Comparison of ENCODE assay signal across 8 cellular contexts in the genomic region with DNA sequence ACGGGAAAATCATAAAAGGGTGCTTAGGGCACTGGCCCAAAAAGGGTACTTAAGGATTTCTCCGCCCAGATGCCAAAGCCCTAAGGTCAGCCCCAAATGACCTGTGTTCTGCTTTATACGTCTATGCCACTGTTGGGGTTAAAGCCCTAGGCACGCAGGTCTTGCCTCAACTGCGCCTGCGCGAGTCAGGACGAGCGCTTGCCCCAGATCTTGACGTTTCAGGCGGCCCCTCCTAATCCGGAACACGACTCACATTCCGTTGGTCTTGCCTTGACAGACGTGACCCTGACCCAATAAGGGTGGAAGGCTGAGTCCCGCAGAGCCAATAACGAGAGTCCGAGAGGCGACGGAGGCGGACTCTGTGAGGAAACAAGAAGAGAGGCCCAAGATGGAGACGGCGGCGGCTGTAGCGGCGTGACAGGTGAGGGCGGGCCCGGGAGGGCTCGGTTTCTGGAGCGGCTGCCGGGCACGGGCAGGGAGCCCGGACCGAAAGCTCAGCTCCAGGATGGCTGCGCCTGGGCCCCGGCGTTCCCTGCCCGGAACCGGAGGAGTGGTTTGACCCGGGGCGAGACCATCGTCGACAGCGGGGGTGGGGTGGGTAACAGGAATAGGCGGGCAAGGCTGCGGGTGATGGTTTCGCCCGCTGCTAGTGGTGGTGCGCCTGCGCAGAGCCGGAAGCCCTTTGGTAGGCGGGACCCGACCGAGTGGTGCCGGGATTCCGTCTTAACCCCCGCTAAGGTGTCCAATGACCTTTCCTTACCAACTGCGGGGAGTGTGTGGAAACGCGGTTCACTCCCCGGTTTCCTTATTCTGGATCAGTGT. TPM values are rescaled to one million over a fixed set of nuclear protein-coding genes. Genes with fewer than 3 reads are reported as not detected.
DNase-seq lines count a peak whose midpoint lies in the region; TF ChIP-seq lines count a peak whose summit lies in the region.

Gene ARAF (plus strand): TSS at position 375 of the 822 bp plus-strand sequence. CDS start 1,763 bp downstream, outside the sequence.

- no peak within 1 kb of the TSS for H2BK12ac ChIP-seq in H9 (ENCODE audit: insufficient read length, low read depth, low read length)

- H4K91ac ChIP-seq in H9 (ENCODE audit: insufficient read length, low read depth, low read length) = no peak within 1 kb of the TSS

- H3K9me3 Mint-ChIP-seq in H9 (peaks cover 57 to 81% of the 10 kb centered on the region in 2 experiments), nephron (peaks cover 8% of the 10 kb centered on the region)
- H3K9me3 Mint-ChIP-seq in stimulated activated naive CD8-positive, alpha-beta T cell treated with anti-CD3 and anti-CD28 coated beads, Interleukin-15, Interleukin-2, amounts not matched to agents 100 ng/mL and 50 ng/mL, for 24 hours = no peaks in the 10 kb centered on the region

- peak; percentile 98 for DNase-seq in ELR (ENCODE audit: low read depth)
- DNase-seq in H9 = peak; percentile 98
- DNase-seq in MG63 = peak; percentile 98
- DNase-seq in SHP77 treated with DMSO at 0.1 percent for 48 hours (lab: John Stamatoyannopoulos, UW) = peak; percentile 79
- DNase-seq in activated effector memory CD4-positive, alpha-beta T cell treated with anti-CD3 and anti-CD28 coated beads, Interleukin-2, amount 50 U/mL, for 16 hours = peak; percentile 97
- peak; percentile 99 for DNase-seq in fibroblast of pulmonary artery (ENCODE audit: low read depth)

- H2BK15ac ChIP-seq in H9 (ENCODE audit: low read depth, low read length) = no peak within 1 kb of the TSS

- no peak within 1 kb of the TSS for H3K4ac ChIP-seq in H9 (ENCODE audit: low read depth, low read length)

- H3K9me3 ChIP-seq in H9 (ENCODE audit: control insufficient read depth, low read depth, low read length) = no peaks in the 10 kb centered on the region
- H3K9me3 ChIP-seq in MG63 = no peaks in the 10 kb centered on the region

- H3K36me3 Mint-ChIP-seq in H9 (ENCODE audit: insufficient read depth in 1 of 3, low read depth in 3 of 3) (peaks cover 20 to 29% (median 29%) of the 10 kb centered on the region in 3 experiments), nephron (ENCODE audit: low read depth) (peaks cover 14% of the 10 kb centered on the region)
- peaks cover 16% of the 10 kb centered on the region for H3K36me3 Mint-ChIP-seq in stimulated activated naive CD8-positive, alpha-beta T cell treated with anti-CD3 and anti-CD28 coated beads, Interleukin-15, Interleukin-2, amounts not matched to agents 100 ng/mL and 50 ng/mL, for 24 hours (ENCODE audit: low read depth)

- no peak within 1 kb of the TSS for H3K23ac ChIP-seq in H9 (ENCODE audit: insufficient read length, low read depth, low read length)

- no peak within 1 kb of the TSS for H2AK5ac ChIP-seq in H9 (ENCODE audit: insufficient read length, low read length)

- H2BK20ac ChIP-seq in H9 (ENCODE audit: low read depth, low read length, poor library complexity, severe bottlenecking) = no peak within 1 kb of the TSS

- TF ChIP-seq CTCF in H9 (conservative IDR thresholded peaks at IDR 0.05) (no peak), fibroblast of pulmonary artery (IDR thresholded peaks at IDR 0.05; ENCODE audit: low read length, missing control alignments) (no peak), nephron (IDR thresholded peaks at IDR 0.05; ENCODE audit: unreplicated experiment in 3 of 3) (no peak)

- no peak within 1 kb of the TSS for H4K5ac ChIP-seq in H9 (ENCODE audit: insufficient read length, low read depth, low read length)

- H3K14ac ChIP-seq in H9 (ENCODE audit: insufficient read depth, low read length) = peak within 1 kb of the TSS; percentile 82; the same call in 1 of the 2 replicates

- H3K4me2 ChIP-seq in H9 (ENCODE audit: insufficient read depth, insufficient read length, low read length) = peak within 1 kb of the TSS; percentile 68

- H2AFZ ChIP-seq in H9 (ENCODE audit: low read length) = no peak within 1 kb of the TSS

- peak within 1 kb of the TSS; percentile 86 to 89 for H3K4me3 Mint-ChIP-seq in H9
- peak within 1 kb of the TSS; percentile 88 to 95 (median 89) for H3K4me3 Mint-ChIP-seq in nephron
- peak within 1 kb of the TSS; percentile 90 for H3K4me3 Mint-ChIP-seq in stimulated activated naive CD8-positive, alpha-beta T cell treated with anti-CD3 and anti-CD28 coated beads, Interleukin-15, Interleukin-2, amounts not matched to agents 100 ng/mL and 50 ng/mL, for 24 hours

- H3K4me3 ChIP-seq in MG63 (peak within 1 kb of the TSS; percentile 88), fibroblast of pulmonary artery (replicated peaks; ENCODE audit: low read depth, low read length) (peak within 1 kb of the TSS; percentile 74)

- H2BK120ac ChIP-seq in H9 (ENCODE audit: low read depth, low read length, poor library complexity, severe bottlenecking) = no peak within 1 kb of the TSS

- H3K27me3 ChIP-seq in H9 (ENCODE audit: insufficient read depth, low read length) (no peaks in the 10 kb centered on the region), MG63 (no peaks in the 10 kb centered on the region)

- no peak within 1 kb of the TSS for H4K8ac ChIP-seq in H9 (replicated peaks; ENCODE audit: insufficient read length, low read depth, low read length)

- no CpG with 5 or more reads among the region's 61 CpGs for WGBS in H9 (ENCODE audit: extremely low coverage, insufficient read length, low lambda C conversion rate)

- H3K4me1 Mint-ChIP-seq in H9 = peaks cover 15 to 27% of the 10 kb centered on the region in 2 experiments
- peaks cover 31% of the 10 kb centered on the region for H3K4me1 Mint-ChIP-seq in nephron
- H3K4me1 Mint-ChIP-seq in stimulated activated naive CD8-positive, alpha-beta T cell treated with anti-CD3 and anti-CD28 coated beads, Interleukin-15, Interleukin-2, amounts not matched to agents 100 ng/mL and 50 ng/mL, for 24 hours (ENCODE audit: low read depth) = peaks cover 46% of the 10 kb centered on the region

- H3K79me1 ChIP-seq in H9 (ENCODE audit: insufficient read depth, low read depth, low read length, poor library complexity, severe bottlenecking) = no peaks in the 10 kb centered on the region

- H3K4me1 ChIP-seq in H9 (ENCODE audit: insufficient read depth, low read length) = no peaks in the 10 kb centered on the region

- no peak within 1 kb of the TSS for H3T11ph ChIP-seq in H9 (ENCODE audit: low read length)

- no peak within 1 kb of the TSS for H3K27ac ChIP-seq in H9 (ENCODE audit: insufficient read length, low read depth, low read length)

- no peak within 1 kb of the TSS for H2BK5ac ChIP-seq in H9 (ENCODE audit: insufficient read length, low read length)

- H3K9ac ChIP-seq in H9 (ENCODE audit: extremely low read depth, insufficient read length, low read length) = peak within 1 kb of the TSS; percentile 50

- H3K56ac ChIP-seq in H9 (ENCODE audit: insufficient read length, low read depth, low read length) = no peak within 1 kb of the TSS

- H3K18ac ChIP-seq in H9 (ENCODE audit: insufficient read length, low read depth, low read length) = peak within 1 kb of the TSS; percentile 88

- no peaks in the 10 kb centered on the region for H3K27me3 Mint-ChIP-seq in H9 (ENCODE audit: low read depth)
- no peaks in the 10 kb centered on the region for H3K27me3 Mint-ChIP-seq in nephron (ENCODE audit: low read depth)
- no peaks in the 10 kb centered on the region for H3K27me3 Mint-ChIP-seq in stimulated activated naive CD8-positive, alpha-beta T cell treated with anti-CD3 and anti-CD28 coated beads, Interleukin-15, Interleukin-2, amounts not matched to agents 100 ng/mL and 50 ng/mL, for 24 hours

- no peaks in the 10 kb centered on the region for H3K79me2 ChIP-seq in H9 (ENCODE audit: insufficient read depth, low read length)

- H3K27ac Mint-ChIP-seq in H9 = peak within 1 kb of the TSS; percentile 93 to 98 (median 95)
- peak within 1 kb of the TSS; percentile 96 to 99 (median 98) for H3K27ac Mint-ChIP-seq in nephron
- H3K27ac Mint-ChIP-seq in stimulated activated naive CD8-positive, alpha-beta T cell treated with anti-CD3 and anti-CD28 coated beads, Interleukin-15, Interleukin-2, amounts not matched to agents 100 ng/mL and 50 ng/mL, for 24 hours = peak within 1 kb of the TSS; percentile 92

- no peaks in the 10 kb centered on the region for H4K20me1 ChIP-seq in H9 (ENCODE audit: control insufficient read depth, insufficient read depth, insufficient read length)

- H3K23me2 ChIP-seq in H9 (ENCODE audit: insufficient read length, low read depth, low read length, poor library complexity, severe bottlenecking) = no peaks in the 10 kb centered on the region

- H3K36me3 ChIP-seq in MG63 = peaks cover 11% of the 10 kb centered on the region

RNA-seq across cellular contexts. Expression of gene ARAF, which starts in this region (rescaled TPM):
- 48.1 and 48.4 TPM in 2 replicates for total RNA-seq in H9 (2021)
- total RNA-seq in MG63 (2014; rRNA removed; shearing (Covaris generic); ENCODE audit: low replicate concordance) = 2.0 and 9.3 TPM in 2 replicates
